ENCODE assay signal across 20 cellular contexts in the genomic region with DNA sequence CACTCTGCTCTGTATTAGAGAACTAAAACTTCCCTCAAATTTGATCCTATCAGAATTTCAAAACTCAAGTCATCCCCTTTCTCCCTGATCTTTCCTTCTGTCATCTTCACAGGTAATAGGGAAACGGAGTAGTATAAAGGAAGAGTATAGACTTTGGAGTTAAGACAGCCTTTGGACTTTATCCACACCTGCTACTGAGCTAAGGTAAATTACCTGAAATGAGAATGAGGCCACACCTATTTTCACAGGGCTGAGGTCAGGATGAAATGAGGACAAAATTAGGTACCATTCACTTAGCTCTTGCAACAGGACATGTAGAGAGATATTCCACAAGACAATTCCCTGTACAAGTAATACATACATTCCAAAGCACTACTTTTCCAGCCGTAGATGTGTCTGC.
"Had no signal": no experiment of that assay in that cellular context is flagged by ENCODE, and none has a peak within 500 bp of the region (broad histone marks: within the 10 kb centered on the region; RNA-seq: fewer than 3 reads in every experiment).

No MANE protein-coding gene starts in this region.

- H3K27ac Mint-ChIP-seq: activated CD4-positive, alpha-beta T cell treated with anti-CD3 and anti-CD28 coated beads, Interleukin-2, amount 10 ng/mL, durations not matched to agents 7 days and 5 days; activated CD8-positive, alpha-beta T cell treated with anti-CD3 and anti-CD28 coated beads, Interleukin-2, amount 10 ng/mL, durations not matched to agents 7 days and 5 days; activated T-helper 17 cell treated with anti-CD3 and anti-CD28 coated beads, Interleukin-2, amount 50 U/mL, for 72 hours; progenitor cell of endocrine pancreas had no signal

- H3K4me3 Mint-ChIP-seq: activated CD4-positive, alpha-beta T cell treated with anti-CD3 and anti-CD28 coated beads, Interleukin-2, amount 10 ng/mL, durations not matched to agents 7 days and 5 days; activated CD8-positive, alpha-beta T cell treated with anti-CD3 and anti-CD28 coated beads, Interleukin-2, amount 10 ng/mL, durations not matched to agents 7 days and 5 days; activated T-helper 17 cell treated with anti-CD3 and anti-CD28 coated beads, Interleukin-2, amount 50 U/mL, for 72 hours; naive thymus-derived CD8-positive, alpha-beta T cell had no signal

- H3K27me3 Mint-ChIP-seq: activated CD4-positive, alpha-beta T cell treated with anti-CD3 and anti-CD28 coated beads, Interleukin-2, amount 10 ng/mL, durations not matched to agents 7 days and 5 days; activated T-helper 17 cell treated with anti-CD3 and anti-CD28 coated beads, Interleukin-2, amount 50 U/mL, for 72 hours; naive thymus-derived CD8-positive, alpha-beta T cell; progenitor cell of endocrine pancreas had no signal

- ATAC-seq: activated CD8-positive, alpha-beta T cell treated with anti-CD3 and anti-CD28 coated beads, Interleukin-2, amount 10 ng/mL, durations not matched to agents 7 days and 5 days; activated T-helper 17 cell treated with anti-CD3 and anti-CD28 coated beads, Interleukin-2, amount 50 U/mL, for 72 hours; heart right ventricle; left lung; naive thymus-derived CD8-positive, alpha-beta T cell had no signal

- H3K4me3 ChIP-seq: heart right ventricle, left lung, lung, spleen had no signal

- H3K27me3 ChIP-seq: heart right ventricle, left lung, spleen had no signal

- H3K27ac ChIP-seq: heart right ventricle, left lung, spleen, VCaP had no signal

- DNase-seq: activated CD4-positive, alpha-beta T cell treated with anti-CD3 and anti-CD28 coated beads, Interleukin-2, amount 10 ng/mL, durations not matched to agents 7 days and 5 days; activated CD4-positive, CD25-positive, alpha-beta regulatory T cell treated with anti-CD3 and anti-CD28 coated beads, Interleukin-2, amount 50 U/mL, for 72 hours; activated CD8-positive, alpha-beta T cell treated with anti-CD3 and anti-CD28 coated beads, Interleukin-2, amount 10 ng/mL, durations not matched to agents 7 days and 5 days; amygdala; cerebellar nuclear complex; effector CD4-positive, alpha-beta T cell; foreskin fibroblast; heart right ventricle; kidney; left lung; naive thymus-derived CD8-positive, alpha-beta T cell; retina; spleen; stimulated activated CD4-positive, alpha-beta T cell treated with anti-CD3 and anti-CD28 coated beads, Interleukin-4, amount 100 ng/mL, for 24 hours; stimulated activated naive CD4-positive, alpha-beta T cell treated with Interleukin-2 at 50 U/mL for 16 hours had no signal

- FAIRE-seq: endometrium, kidney had no signal

- H3K9me3 Mint-ChIP-seq: activated CD4-positive, alpha-beta T cell treated with anti-CD3 and anti-CD28 coated beads, Interleukin-2, amount 10 ng/mL, durations not matched to agents 7 days and 5 days; activated T-helper 17 cell treated with anti-CD3 and anti-CD28 coated beads, Interleukin-2, amount 50 U/mL, for 72 hours; naive thymus-derived CD8-positive, alpha-beta T cell had no signal

- H3K36me3 ChIP-seq: heart right ventricle, left lung, spleen had no signal

- H3K9me3 ChIP-seq: heart right ventricle, left lung, spleen had no signal
